20 cellular contexts compared by ENCODE assay signal in genomic region chr11:14819596-14819995, GRCh38.
"Had no signal": no experiment of that assay in that cellular context is flagged by ENCODE, and none has a peak within 500 bp of the region (broad histone marks: within the 10 kb centered on the region; RNA-seq: fewer than 3 reads in every experiment).

No MANE protein-coding gene starts in this region.

- H3K36me3 ChIP-seq: pancreas, stomach, thoracic aorta, transverse colon had no signal

- H3K27me3 ChIP-seq: dorsolateral prefrontal cortex, hepatocyte, pancreas, right lobe of liver, stomach, transverse colon had no signal

- DNase-seq: cortex of kidney; dorsolateral prefrontal cortex; effector CD8-positive, alpha-beta T cell; head of caudate nucleus; left colon; left ventricle myocardium superior; mesendoderm; naive B cell; occipital lobe; pancreas; retina; right lobe of liver; stimulated activated naive CD4-positive, alpha-beta T cell; stomach; substantia nigra; transverse colon had no signal

- H3K9me3 ChIP-seq: pancreas, right lobe of liver, stomach, thoracic aorta, transverse colon had no signal

- H3K4me3 ChIP-seq: dorsolateral prefrontal cortex, hepatocyte, lung, pancreas, right lobe of liver, skin epidermis, stomach, thoracic aorta, transverse colon had no signal

- H3K27ac ChIP-seq: dorsolateral prefrontal cortex, hepatocyte, pancreas, right lobe of liver, skin epidermis, stomach, thoracic aorta, transverse colon had no signal

- H3K4me1 ChIP-seq: pancreas, right lobe of liver, stomach, transverse colon had no signal
